Comparison of ENCODE assay signal across 14 cellular contexts in the genomic region with DNA sequence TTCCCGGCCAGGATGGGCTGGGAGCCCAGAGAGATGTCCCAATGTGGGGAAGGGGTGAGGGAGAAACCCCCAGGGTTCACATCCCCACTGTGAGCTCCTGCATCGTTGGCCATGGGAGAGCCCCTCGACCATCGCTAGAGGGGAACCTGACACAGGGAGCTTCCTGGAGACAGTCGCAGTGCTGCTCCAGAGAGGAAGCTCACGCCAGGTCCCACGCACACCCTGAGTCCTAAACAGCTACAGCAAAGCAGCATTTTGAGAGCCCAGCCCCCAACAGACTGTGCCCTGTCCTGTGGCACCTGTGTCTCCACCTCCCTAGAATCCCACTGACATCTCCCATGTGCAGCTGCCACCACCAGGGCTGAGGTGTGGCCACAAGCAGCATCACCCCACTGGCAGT.
"Had no signal": no experiment of that assay in that cellular context is flagged by ENCODE, and none has a peak within 500 bp of the region (broad histone marks: within the 10 kb centered on the region; RNA-seq: fewer than 3 reads in every experiment).

No MANE protein-coding gene starts in this region.

- H3K27ac ChIP-seq: dorsolateral prefrontal cortex, pancreas, psoas muscle, testis, tibial nerve had no signal

- H3K4me3 ChIP-seq: dorsolateral prefrontal cortex, pancreas, psoas muscle, testis, tibial nerve had no signal

- H3K27me3 ChIP-seq: pancreas, testis, tibial nerve had no signal

- ATAC-seq: esophagus mucosa, left lobe of liver, pancreas, psoas muscle had no signal

- DNase-seq: central memory CD4-positive, alpha-beta T cell; cortex of kidney; effector memory CD4-positive, alpha-beta T cell; mammary epithelial cell; naive thymus-derived CD4-positive, alpha-beta T cell; psoas muscle; small intestine; stimulated activated CD4-positive, alpha-beta T cell treated with anti-CD3 and anti-CD28 coated beads, Interleukin-12 subunit alpha, Interleukin-12 subunit beta, amount 100 ng/mL, for 4 hours; testis had no signal

- H3K9me3 ChIP-seq: pancreas, psoas muscle, testis, tibial nerve had no signal

- H3K36me3 ChIP-seq: pancreas, tibial nerve had no signal

- H3K4me1 ChIP-seq: pancreas, psoas muscle, testis had no signal
